28 cellular contexts compared by ENCODE assay signal in genomic region chr5:180783340-180784052, GRCh38. TPM values are rescaled to one million over a fixed set of nuclear protein-coding genes. Genes with fewer than 3 reads are reported as not detected.
"Had no signal": no experiment of that assay in that cellular context is flagged by ENCODE, and none has a peak within 500 bp of the region (broad histone marks: within the 10 kb centered on the region; RNA-seq: fewer than 3 reads in every experiment).

No MANE protein-coding gene starts in this region.

- H3K27me3 ChIP-seq: body of pancreas, cardiac muscle cell, esophagus squamous epithelium, gastrocnemius medialis, testis, vagina had no signal

- DNase-seq: activated CD4-positive, alpha-beta T cell treated with anti-CD3 and anti-CD28 coated beads for 4 hours; activated CD4-positive, alpha-beta T cell treated with anti-CD3 and anti-CD28 coated beads, Interleukin-2, amount 50 U/mL, for 48 hours; activated CD4-positive, CD25-positive, alpha-beta regulatory T cell; activated CD8-positive, alpha-beta memory T cell treated with anti-CD3 and anti-CD28 coated beads, Interleukin-2, amount 50 U/mL, for 48 hours; activated naive CD4-positive, alpha-beta T cell; activated T-cell treated with anti-CD3 and anti-CD28 coated beads, Interleukin-2, amount 50 U/mL, for 4 hours; body of pancreas; dermis blood vessel endothelial cell; effector memory CD4-positive, alpha-beta T cell; esophagus squamous epithelium; gastrocnemius medialis; hippocampal formation; left ventricle myocardium superior; mammary epithelial cell; occipital lobe; small intestine; stimulated activated CD4-positive, alpha-beta T cell treated with anti-CD3 and anti-CD28 coated beads, Interleukin-2, amount 100 ng/mL, for 24 hours; stimulated activated naive CD4-positive, alpha-beta T cell; testis; trophoblast cell had no signal

- H3K36me3 ChIP-seq: cardiac muscle cell, gastrocnemius medialis, vagina had no signal

- H3K4me3 ChIP-seq: body of pancreas, cardiac muscle cell, esophagus squamous epithelium, gastrocnemius medialis, testis, vagina had no signal

- H3K9me3 Mint-ChIP-seq: activated T-cell treated with anti-CD3 and anti-CD28 coated beads, Interleukin-2, amount 50 U/mL, for 4 hours; activated T-helper 2 cell treated with anti-CD3 and anti-CD28 coated beads, Interferon-gamma antibody, Interleukin-2, Interleukin-4, amounts not matched to agents 10 μg/mL and 5 μg/mL and 100 μg/mL, durations not matched to agents 14 hours and 24 hours and 36 hours; T-helper 1 cell treated with Interleukin-12 subunit alpha and Interleukin-12 subunit beta and Interleukin-4 antibody, amounts not matched to agents 30 μg/mL and 1 μg/mL, for 36 hours had no signal

- H3K9me3 ChIP-seq: body of pancreas, esophagus squamous epithelium, gastrocnemius medialis, testis, vagina had no signal

- H3K4me3 Mint-ChIP-seq: activated T-cell treated with anti-CD3 and anti-CD28 coated beads, Interleukin-2, amount 50 U/mL, for 4 hours; T-helper 1 cell treated with Interleukin-12 subunit alpha and Interleukin-12 subunit beta and Interleukin-4 antibody, amounts not matched to agents 30 μg/mL and 1 μg/mL, for 36 hours had no signal

- H3K27ac Mint-ChIP-seq: activated T-helper 2 cell treated with anti-CD3 and anti-CD28 coated beads, Interferon-gamma antibody, Interleukin-2, Interleukin-4, amounts not matched to agents 10 μg/mL and 5 μg/mL and 100 μg/mL, durations not matched to agents 14 hours and 24 hours and 36 hours; T-helper 1 cell treated with Interleukin-12 subunit alpha and Interleukin-12 subunit beta and Interleukin-4 antibody, amounts not matched to agents 30 μg/mL and 1 μg/mL, for 36 hours had no signal

- ATAC-seq: body of pancreas, gastrocnemius medialis, sciatic nerve had no signal

- H3K27ac ChIP-seq: body of pancreas, cardiac muscle cell, gastrocnemius medialis had no signal

RNA-seq across cellular contexts. Expression of gene OR2Y1, which starts 43.6 kb away (rescaled TPM):
- total RNA-seq: activated CD8-positive, alpha-beta memory T cell treated with anti-CD3 and anti-CD28 coated beads for 36 hours; activated T-cell treated with anti-CD3 and anti-CD28 coated beads, Interleukin-2, amount 50 U/mL, for 4 hours; activated T-helper 2 cell treated with anti-CD3 and anti-CD28 coated beads, Interferon-gamma antibody, Interleukin-2, Interleukin-4, amounts not matched to agents 10 μg/mL and 5 μg/mL and 100 μg/mL, durations not matched to agents 14 hours and 24 hours and 36 hours; body of pancreas; cardiac muscle cell; dermis blood vessel endothelial cell; endothelial cell of umbilical vein; esophagus squamous epithelium; gastrocnemius medialis; left ventricle myocardium superior; mammary epithelial cell; occipital lobe; sciatic nerve; testis; vagina had no signal
- polyA plus RNA-seq: cardiac muscle cell, endothelial cell of umbilical vein, mammary epithelial cell, neural cell, small intestine had no signal
